ENCODE assay signal across 8 cellular contexts in the genomic region with DNA sequence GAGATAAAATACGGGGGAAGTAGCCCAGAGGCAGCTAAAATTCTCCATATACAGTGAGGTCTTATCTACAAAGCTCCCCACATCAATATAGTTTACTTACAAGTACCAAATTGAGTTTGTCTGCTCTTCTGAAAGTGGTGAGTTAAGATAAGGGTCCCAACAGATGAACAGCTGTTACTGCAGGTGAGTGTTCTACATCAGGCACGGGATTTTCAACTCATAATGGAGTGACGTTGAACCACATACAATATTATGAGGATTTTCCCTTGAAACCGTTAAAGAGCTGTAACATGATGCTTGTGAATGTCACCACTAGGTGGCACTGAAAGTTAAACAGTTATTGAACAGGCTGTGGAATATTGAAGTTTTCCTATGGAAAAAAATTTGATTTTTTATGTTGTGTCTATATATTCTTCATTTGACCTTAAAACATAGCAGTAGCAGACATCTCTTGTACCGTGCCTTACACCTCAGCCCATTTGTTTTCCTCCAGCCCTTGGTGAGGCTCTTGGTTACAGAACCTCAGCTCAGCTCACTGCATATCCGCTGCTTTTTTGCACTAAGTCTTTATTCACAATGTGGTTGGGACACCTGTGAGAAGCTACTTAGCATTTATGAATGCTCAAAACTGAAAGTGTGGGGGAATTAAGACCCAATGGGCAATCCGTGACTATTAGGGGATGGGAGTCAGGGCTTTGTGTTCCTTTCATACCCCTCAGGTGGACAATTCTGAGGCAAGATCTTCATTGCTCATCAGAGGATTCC. TPM values are rescaled to one million over a fixed set of nuclear protein-coding genes. Genes with fewer than 3 reads are reported as not detected.
DNase-seq lines count a peak whose midpoint lies in the region; ATAC-seq, FAIRE-seq and TF ChIP-seq lines count a peak whose summit lies in the region.

No MANE protein-coding gene starts in this region.

- H3K27me3 ChIP-seq in BJ (ENCODE audit: control insufficient read depth, insufficient read depth, low read length) = no peaks in the 10 kb centered on the region
- H3K27me3 ChIP-seq in RWPE2 (ENCODE audit: insufficient read depth, poor library complexity, severe bottlenecking) = peaks cover 6% of the 10 kb centered on the region
- no peaks in the 10 kb centered on the region for H3K27me3 ChIP-seq in H1 (replicated peaks in 1 of 4; ENCODE audit: control insufficient read depth in 3 of 4, extremely low read depth in 1 of 4, insufficient read depth in 3 of 4, low read length in 3 of 4)

- intact Hi-C loops in activated T-helper 2 cell treated with anti-CD3 and anti-CD28 coated beads, Interferon-gamma antibody, Interleukin-2, Interleukin-4, amounts not matched to agents 10 μg/mL and 5 μg/mL and 100 μg/mL, durations not matched to agents 14 hours and 24 hours and 36 hours (cut with micrococcal nuclease) = loop anchor here (5.0 to 10.0 kb wide), 6 partner anchors 128 to 868 kb away; a partner anchor contains a TSS

- TF ChIP-seq POLR2A in H1 (IDR thresholded peaks at IDR 0.05; ENCODE audit: control extremely low read depth in 1 of 2, low read depth in 2 of 2, low read length in 2 of 2) = no peak

- H2BK5ac ChIP-seq in H1 (ENCODE audit: low read depth, low read length) = no peak overlapping the region

- H2BK120ac ChIP-seq in H1 (replicated peaks; ENCODE audit: low read depth, low read length) = no peak overlapping the region

- no peak overlapping the region for H4K8ac ChIP-seq in H1 (ENCODE audit: extremely low read depth, insufficient read depth, low read length)

- no peak overlapping the region for H4K5ac ChIP-seq in H1 (ENCODE audit: insufficient read length, low read depth, low read length)

- TF ChIP-seq RAD21 in H1 (IDR thresholded peaks at IDR 0.05 in 1 of 2, conservative IDR thresholded peaks at IDR 0.05 in 1 of 2; ENCODE audit: low read depth in 2 of 2, low read length in 2 of 2) = peak; percentile 68 to 69

- no peaks in the 10 kb centered on the region for H3K23me2 ChIP-seq in H1 (ENCODE audit: low read depth, low read length)

- H3K4me1 ChIP-seq in RWPE2 (ENCODE audit: insufficient read depth, poor library complexity, severe bottlenecking) (no peaks in the 10 kb centered on the region), H1 (replicated peaks in 1 of 4; ENCODE audit: control insufficient read depth in 3 of 4, insufficient read depth in 4 of 4, low read length in 3 of 4) (peaks cover 0 to 3% (median under 1%) of the 10 kb centered on the region in 4 experiments; a peak in 1 of 7 replicates)

- TF ChIP-seq CTCF in BJ (IDR thresholded peaks at IDR 0.05; ENCODE audit: insufficient read depth, low read depth, low read length) (peak; percentile 72), GM12872 (IDR thresholded peaks at IDR 0.05; ENCODE audit: insufficient read depth, low read depth, low read length) (peak; percentile 65), RWPE2 (IDR thresholded peaks at IDR 0.05; ENCODE audit: poor library complexity, severe bottlenecking) (peak; percentile 89), H1 (IDR thresholded peaks at IDR 0.05; ENCODE audit: control extremely low read depth in 1 of 3, insufficient read depth in 1 of 3, low read depth in 1 of 3, low read length in 3 of 3) (peak in 2 of 3 experiments; percentile 40 to 68; a peak in 2 of 4 replicates)

- no peak overlapping the region for H3K18ac ChIP-seq in H1 (ENCODE audit: extremely low read depth, low read length)

- no peaks in the 10 kb centered on the region for H3K36me3 ChIP-seq in BJ (ENCODE audit: control insufficient read depth, insufficient read depth, low read length)
- no peaks in the 10 kb centered on the region for H3K36me3 ChIP-seq in RWPE2 (ENCODE audit: low read depth)
- no peaks in the 10 kb centered on the region for H3K36me3 ChIP-seq in H1 (ENCODE audit: control insufficient read depth in 2 of 4, insufficient read depth in 4 of 4, low read length in 3 of 4)

- no peak overlapping the region for H4K91ac ChIP-seq in H1 (replicated peaks; ENCODE audit: insufficient read length, low read length)

- H3K4ac ChIP-seq in H1 (replicated peaks; ENCODE audit: insufficient read length, low read depth, low read length) = no peak overlapping the region

- H3K27ac ChIP-seq in RWPE2 (ENCODE audit: poor library complexity, severe bottlenecking) = no peak overlapping the region
- no peak overlapping the region for H3K27ac ChIP-seq in H1 (ENCODE audit: low read depth, low read length)

- POLR2A ChIA-PET in BJ (lab: Charles Lee) (no interaction called here), H1 (lab: Charles Lee; ENCODE audit: partially characterized antibody) (no interaction called here)

- H3K4me1 Mint-ChIP-seq in naive B cell = peaks cover 13 to 21% (median 19%) of the 10 kb centered on the region in 3 donors
- H3K4me1 Mint-ChIP-seq in activated T-helper 2 cell treated with anti-CD3 and anti-CD28 coated beads, Interferon-gamma antibody, Interleukin-2, Interleukin-4, amounts not matched to agents 10 μg/mL and 5 μg/mL and 100 μg/mL, durations not matched to agents 14 hours and 24 hours and 36 hours (ENCODE audit: low read depth) = peaks cover 12% of the 10 kb centered on the region

- H3K79me2 ChIP-seq in H1 (ENCODE audit: control insufficient read depth in 1 of 2, insufficient read depth in 2 of 2, low read length in 2 of 2) = no peaks in the 10 kb centered on the region

- no peak overlapping the region for H3K9ac ChIP-seq in H1 (replicated peaks in 1 of 4; ENCODE audit: extremely low read depth in 1 of 4, low read depth in 3 of 4, low read length in 3 of 4)

- H3K36me3 Mint-ChIP-seq in naive B cell = peaks cover 0 to 4% of the 10 kb centered on the region in 2 donors
- no peaks in the 10 kb centered on the region for H3K36me3 Mint-ChIP-seq in activated T-helper 2 cell treated with anti-CD3 and anti-CD28 coated beads, Interferon-gamma antibody, Interleukin-2, Interleukin-4, amounts not matched to agents 10 μg/mL and 5 μg/mL and 100 μg/mL, durations not matched to agents 14 hours and 24 hours and 36 hours (ENCODE audit: low read depth)

- CTCF ChIA-PET in BJ (lab: Yijun Ruan, JAX) = interaction anchor here (0.6 to 2.6 kb wide), 29 partner anchors 9 to 929 kb away, joined by 3 to 36 read pairs (median 4); a partner anchor contains a TSS
- CTCF ChIA-PET in H1 (lab: Charles Lee; ENCODE audit: partially characterized antibody) = interaction anchor here (0.7 to 3.5 kb wide), 64 partner anchors 8 to 1386 kb away, joined by 3 to 42 read pairs (median 4); a partner anchor contains a TSS

- no peak for DNase-seq in BJ (ENCODE audit: low read depth)
- peak; percentile 43 for DNase-seq in HuH-7 (ENCODE audit: low spot score)
- DNase-seq in RWPE2 (ENCODE audit: low spot score) = no peak
- no peak for DNase-seq in H1 (ENCODE audit: low read depth in 1 of 2, low spot score in 2 of 2)
- DNase-seq in naive B cell = peak; percentile 35
- DNase-seq in activated T-helper 2 cell treated with anti-CD3 and anti-CD28 coated beads, Interferon-gamma antibody, Interleukin-2, Interleukin-4, amounts not matched to agents 10 μg/mL and 5 μg/mL and 100 μg/mL, durations not matched to agents 14 hours and 24 hours and 36 hours (ENCODE audit: low spot score) = no peak
- no peak for DNase-seq in stimulated activated CD4-positive, alpha-beta T cell treated with anti-CD3 and anti-CD28 coated beads, Interleukin-2, amount 100 ng/mL, for 24 hours

- H3K14ac ChIP-seq in H1 (ENCODE audit: insufficient read length) = no peak overlapping the region

- peak overlapping the region in 7 of 8 donors; percentile 7 to 75 (median 53) for H3K4me3 Mint-ChIP-seq in naive B cell
- H3K4me3 Mint-ChIP-seq in activated T-helper 2 cell treated with anti-CD3 and anti-CD28 coated beads, Interferon-gamma antibody, Interleukin-2, Interleukin-4, amounts not matched to agents 10 μg/mL and 5 μg/mL and 100 μg/mL, durations not matched to agents 14 hours and 24 hours and 36 hours (ENCODE audit: low read depth) = no peak overlapping the region

- H3K79me1 ChIP-seq in H1 (ENCODE audit: low read depth, low read length) = no peaks in the 10 kb centered on the region

- no peaks in the 10 kb centered on the region for H3K27me3 Mint-ChIP-seq in naive B cell
- H3K27me3 Mint-ChIP-seq in activated T-helper 2 cell treated with anti-CD3 and anti-CD28 coated beads, Interferon-gamma antibody, Interleukin-2, Interleukin-4, amounts not matched to agents 10 μg/mL and 5 μg/mL and 100 μg/mL, durations not matched to agents 14 hours and 24 hours and 36 hours (ENCODE audit: low read depth) = peaks cover 27% of the 10 kb centered on the region

- no peak overlapping the region for H3K4me3 ChIP-seq in BJ (ENCODE audit: low read depth, low read length)
- no peak overlapping the region for H3K4me3 ChIP-seq in RWPE2 (ENCODE audit: severe bottlenecking)
- H3K4me3 ChIP-seq in H1 (ENCODE audit: extremely low read depth in 1 of 4, insufficient read depth in 2 of 4, low read depth in 3 of 4, low read length in 4 of 4) = peak overlapping the region in 1 of 4 experiments; percentile 38; a peak in 1 of 8 replicates

- H2AFZ ChIP-seq in H1 (ENCODE audit: low read length) = 0 out of 2 replicates have a peak overlapping the region, but pooled peaks have one; percentile 43

- peak; percentile 68 for FAIRE-seq in H1 (lab: Jason Lieb, UNC)

- no peak overlapping the region for H2AK5ac ChIP-seq in H1 (ENCODE audit: low read depth, low read length)

- H3K23ac ChIP-seq in H1 (ENCODE audit: insufficient read length) = no peak overlapping the region

- no peak overlapping the region for H3K56ac ChIP-seq in H1 (replicated peaks; ENCODE audit: insufficient read length, low read depth, low read length)

- no peak overlapping the region for H2BK12ac ChIP-seq in H1 (ENCODE audit: low read depth, low read length)

- no peak overlapping the region for H2BK15ac ChIP-seq in H1 (ENCODE audit: low read length)

- no peaks in the 10 kb centered on the region for H3K9me3 ChIP-seq in RWPE2 (ENCODE audit: severe bottlenecking)
- H3K9me3 ChIP-seq in H1 (ENCODE audit: insufficient read depth in 2 of 2, low read depth in 1 of 2, low read length in 1 of 2) = no peaks in the 10 kb centered on the region

- H3K27ac Mint-ChIP-seq in naive B cell = peak overlapping the region; percentile 7 to 89 (median 48)
- H3K27ac Mint-ChIP-seq in activated T-helper 2 cell treated with anti-CD3 and anti-CD28 coated beads, Interferon-gamma antibody, Interleukin-2, Interleukin-4, amounts not matched to agents 10 μg/mL and 5 μg/mL and 100 μg/mL, durations not matched to agents 14 hours and 24 hours and 36 hours = no peak overlapping the region

- peak overlapping the region; percentile 7 to 65; a peak in 2 of 4 replicates for H3K4me2 ChIP-seq in H1 (ENCODE audit: insufficient read depth in 1 of 2, low read depth in 2 of 2, low read length in 2 of 2)

- peaks cover 0 to 20% (median 7%) of the 10 kb centered on the region in 7 donors for H3K9me3 Mint-ChIP-seq in naive B cell
- H3K9me3 Mint-ChIP-seq in activated T-helper 2 cell treated with anti-CD3 and anti-CD28 coated beads, Interferon-gamma antibody, Interleukin-2, Interleukin-4, amounts not matched to agents 10 μg/mL and 5 μg/mL and 100 μg/mL, durations not matched to agents 14 hours and 24 hours and 36 hours = no peaks in the 10 kb centered on the region

- TF ChIP-seq EP300 in H1 (IDR thresholded peaks at IDR 0.05; ENCODE audit: borderline replicate concordance in 1 of 2, low read depth in 2 of 2, low read length in 2 of 2) = no peak

- no peak overlapping the region for H2BK20ac ChIP-seq in H1 (ENCODE audit: low read length)

- WGBS in H1 (ENCODE audit: extremely low coverage in 1 of 2, insufficient coverage in 1 of 2, insufficient read length in 1 of 2, insufficient replicate concordance in 2 of 2, low coverage in 1 of 2, low lambda C conversion rate in 2 of 2, missing lambda C conversion rate in 1 of 2), 2 experiments = 33% methylated on average over 7 of the region's 7 CpGs; no CpG with 5 or more reads in 1 of the 2 experiments

- H4K20me1 ChIP-seq in H1 (replicated peaks in 1 of 2; ENCODE audit: control insufficient read depth in 1 of 2, insufficient read depth in 2 of 2, low read length in 2 of 2) = no peaks in the 10 kb centered on the region

- ATAC-seq in RWPE2 (ENCODE audit: low read depth) = peak; percentile 95
- ATAC-seq in naive B cell (ENCODE audit: low read depth in 2 of 2) = peak; percentile 85 to 86

RNA-seq across cellular contexts. Expression of a gene that starts 23.2 kb away (rescaled TPM):
- 0.06 and 0.12 TPM in 2 replicates for polyA plus RNA-seq in BJ (2011; rRNA removed)
- not detected in 2 replicates for polyA minus RNA-seq in BJ (2011; rRNA and poly(A)+ RNA removed)
- 0.92 and 1.1 TPM in 2 replicates for total RNA-seq in H1 (2021; fragmentation: NEBNext Ultra II Directional; extraction: Animal tissue kit (Norgen Biotek cat#: 25700))
- polyA plus RNA-seq in H1 (2011; rRNA removed) = 1.2 and 1.6 TPM in 2 replicates
- polyA plus RNA-seq in H1 (2011; cell fraction: cytosol; rRNA removed) = 1.2 TPM
- 2.3 TPM for polyA plus RNA-seq in H1 (2011; cell fraction: nucleus; rRNA removed)
- polyA plus RNA-seq in H1 (2012, experiment 1 of 2) = 1.2 to 2.3 TPM (median 1.7 TPM) in 4 replicates
- polyA plus RNA-seq in H1 (2012, experiment 2 of 2) = 1.9 TPM
- polyA plus RNA-seq in H1 (2013, experiment 1 of 2) = 1.4 TPM
- polyA plus RNA-seq in H1 (2013, experiment 2 of 2) = 1.3 TPM
- polyA minus RNA-seq in H1 (2011; rRNA and poly(A)+ RNA removed) = 1.1 and 1.9 TPM in 2 replicates
- 0.51 TPM for polyA minus RNA-seq in H1 (2011; cell fraction: cytosol; rRNA and poly(A)+ RNA removed)
- polyA minus RNA-seq in H1 (2011; cell fraction: nucleus; rRNA and poly(A)+ RNA removed) = 1.1 TPM
- polyA plus RNA-seq in naive B cell (ENCODE audit: low read depth in 6 of 6) = 10 to 100 TPM in 4 of 6 donors, 1 to 10 TPM in 2; 4.1 to 19.4 (median 11.6) TPM
- not detected in 2 replicates for total RNA-seq in activated T-helper 2 cell treated with anti-CD3 and anti-CD28 coated beads, Interferon-gamma antibody, Interleukin-2, Interleukin-4, amounts not matched to agents 10 μg/mL and 5 μg/mL and 100 μg/mL, durations not matched to agents 14 hours and 24 hours and 36 hours

RNA-seq across cellular contexts. Expression of a gene that starts 50.3 kb away (rescaled TPM):
- polyA plus RNA-seq in BJ (2011; rRNA removed) = not detected in 2 replicates
- not detected in 2 replicates for polyA minus RNA-seq in BJ (2011; rRNA and poly(A)+ RNA removed)
- not detected in 2 replicates for total RNA-seq in H1 (2021; fragmentation: NEBNext Ultra II Directional; extraction: Animal tissue kit (Norgen Biotek cat#: 25700))
- polyA plus RNA-seq in H1 (2011; rRNA removed) = not detected in 2 replicates
- not detected for polyA plus RNA-seq in H1 (2011; cell fraction: cytosol; rRNA removed)
- not detected for polyA plus RNA-seq in H1 (2011; cell fraction: nucleus; rRNA removed)
- not detected in 4 replicates for polyA plus RNA-seq in H1 (2012, experiment 1 of 2)
- polyA plus RNA-seq in H1 (2012, experiment 2 of 2) = not detected
- not detected for polyA plus RNA-seq in H1 (2013, experiment 1 of 2)
- polyA plus RNA-seq in H1 (2013, experiment 2 of 2) = not detected
- not detected in 2 replicates for polyA minus RNA-seq in H1 (2011; rRNA and poly(A)+ RNA removed)
- polyA minus RNA-seq in H1 (2011; cell fraction: cytosol; rRNA and poly(A)+ RNA removed) = not detected
- not detected for polyA minus RNA-seq in H1 (2011; cell fraction: nucleus; rRNA and poly(A)+ RNA removed)
- 10 to 100 TPM; 11.0 to 56.8 (median 17.5) TPM for polyA plus RNA-seq in naive B cell (ENCODE audit: low read depth in 6 of 6)
- not detected in 2 replicates for total RNA-seq in activated T-helper 2 cell treated with anti-CD3 and anti-CD28 coated beads, Interferon-gamma antibody, Interleukin-2, Interleukin-4, amounts not matched to agents 10 μg/mL and 5 μg/mL and 100 μg/mL, durations not matched to agents 14 hours and 24 hours and 36 hours

Comparison
In these comparisons a context has a peak if more than half of its experiments do, and no peak if none do; other contexts are left out.
1. DNase-seq: peak in HuH-7 (single experiment) and naive B cell (single experiment); none in BJ (single experiment), RWPE2 (single experiment), H1 (0 of 2), activated T-helper 2 cell treated with anti-CD3 and anti-CD28 coated beads, Interferon-gamma antibody, Interleukin-2, Interleukin-4, amounts not matched to agents 10 μg/mL and 5 μg/mL and 100 μg/mL, durations not matched to agents 14 hours and 24 hours and 36 hours (single experiment) and stimulated activated CD4-positive, alpha-beta T cell treated with anti-CD3 and anti-CD28 coated beads, Interleukin-2, amount 100 ng/mL, for 24 hours (0 of 2).
2. RNA of a gene that starts 50.3 kb away (polyA plus RNA-seq): 11.0 to 56.8 TPM in naive B cell; not detected in BJ and not detected in H1; every median in the first group is over 10 times any median in the second.
3. Peak in every context shown above with its lines, with median percentiles within 50 percentile points of each other: CTCF ChIP-seq.